Comparison of ENCODE assay signal across 27 cellular contexts in genomic region chr17:63752707-63753106, GRCh38.
"Had no signal": no experiment of that assay in that cellular context is flagged by ENCODE, and none has a peak within 500 bp of the region (broad histone marks: within the 10 kb centered on the region; RNA-seq: fewer than 3 reads in every experiment).

No MANE protein-coding gene starts in this region.

- H3K4me1 Mint-ChIP-seq: endodermal cell had no signal

- H3K27me3 ChIP-seq: heart left ventricle, suprapubic skin, tibial artery, upper lobe of right lung had no signal

- H3K9me3 ChIP-seq: heart left ventricle, suprapubic skin, tibial artery, upper lobe of right lung had no signal

- H3K4me3 ChIP-seq: heart left ventricle, suprapubic skin, tibial artery, upper lobe of right lung had no signal

- DNase-seq: activated CD4-positive, CD25-positive, alpha-beta regulatory T cell treated with anti-CD3 and anti-CD28 coated beads, Interleukin-2, amount 50 U/mL, for 72 hours; activated CD8-positive, alpha-beta memory T cell treated with anti-CD3 and anti-CD28 coated beads, Interleukin-2, amount 50 U/mL, for 4 hours; activated gamma-delta T cell; activated naive CD4-positive, alpha-beta T cell treated with anti-CD3 and anti-CD28 coated beads, Interleukin-2, amount 10 ng/mL, durations not matched to agents 7 days and 5 days; activated naive CD8-positive, alpha-beta T cell treated with anti-CD3 and anti-CD28 coated beads, Interleukin-2, amount 50 U/mL, for 24 hours; activated T-cell treated with anti-CD3 and anti-CD28 coated beads, Interleukin-2, amount 50 U/mL, for 48 hours; amygdala; caudate nucleus; endodermal cell; foreskin fibroblast; heart left ventricle; hypothalamus; immature natural killer cell; kidney; left colon; midbrain; naive thymus-derived CD8-positive, alpha-beta T cell; posterior cingulate gyrus; right cardiac atrium; stimulated activated CD4-positive, alpha-beta T cell treated with anti-CD3 and anti-CD28 coated beads, Interleukin-15, amount 100 ng/mL, for 24 hours; stimulated activated CD4-positive, alpha-beta T cell treated with anti-CD3 and anti-CD28 coated beads, Interleukin-2, amount 100 ng/mL, for 24 hours; T-cell; T-helper 9 cell; tibial artery; upper lobe of right lung had no signal

- H3K27ac Mint-ChIP-seq: endodermal cell had no signal

- H3K27me3 Mint-ChIP-seq: activated naive CD4-positive, alpha-beta T cell treated with anti-CD3 and anti-CD28 coated beads, Interleukin-2, amount 10 ng/mL, durations not matched to agents 7 days and 5 days; activated naive CD8-positive, alpha-beta T cell treated with anti-CD3 and anti-CD28 coated beads, Interleukin-2, amount 50 U/mL, for 24 hours; naive thymus-derived CD8-positive, alpha-beta T cell; T-cell had no signal

- H3K4me1 ChIP-seq: suprapubic skin, tibial artery, upper lobe of right lung had no signal

- H3K4me3 Mint-ChIP-seq: endodermal cell had no signal

- H3K27ac ChIP-seq: suprapubic skin, tibial artery, upper lobe of right lung had no signal

- H3K9me3 Mint-ChIP-seq: activated naive CD4-positive, alpha-beta T cell treated with anti-CD3 and anti-CD28 coated beads, Interleukin-2, amount 10 ng/mL, durations not matched to agents 7 days and 5 days; activated naive CD8-positive, alpha-beta T cell treated with anti-CD3 and anti-CD28 coated beads, Interleukin-2, amount 50 U/mL, for 24 hours; endodermal cell; immature natural killer cell; naive thymus-derived CD8-positive, alpha-beta T cell; T-cell had no signal

- ATAC-seq: activated naive CD8-positive, alpha-beta T cell treated with anti-CD3 and anti-CD28 coated beads, Interleukin-2, amount 50 U/mL, for 24 hours; esophagus mucosa; heart left ventricle; left colon; right cardiac atrium; upper lobe of right lung had no signal
